In the genomic region with DNA sequence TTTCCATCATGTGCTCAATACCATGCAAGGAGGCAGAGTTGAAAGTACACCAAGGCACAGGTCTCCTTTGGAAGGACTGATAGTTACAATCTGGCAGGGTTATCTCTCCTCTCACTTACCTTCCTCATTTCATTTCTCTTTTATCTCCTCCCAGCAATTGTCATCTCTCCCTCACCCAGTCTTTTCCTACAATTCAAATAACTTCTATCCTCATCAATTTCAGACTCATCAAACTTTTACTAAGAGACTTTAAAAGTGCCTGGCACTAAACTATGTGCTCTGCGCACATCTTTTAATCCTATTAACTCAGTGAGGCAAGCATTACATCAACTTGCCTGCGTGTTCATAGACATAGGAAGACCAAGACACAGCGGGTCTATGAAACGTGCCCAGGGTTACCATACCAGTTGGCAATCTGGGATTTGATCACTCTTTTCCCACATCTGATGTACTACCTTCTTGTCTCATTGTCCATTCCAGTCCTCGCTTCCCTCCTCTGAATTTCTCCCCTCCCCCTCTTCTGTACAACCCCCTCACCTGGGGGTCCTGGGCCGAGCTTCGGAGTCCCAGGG, we compare ENCODE assay signal across 1 cellular context.
TF ChIP-seq lines count a peak whose summit lies in the region.

No MANE protein-coding gene starts in this region.

TF ChIP-seq in H1, 55 proteins besides CTCF, POLR2A, EP300 and RAD21:
- TF ChIP-seq SUZ12 (IDR thresholded peaks at IDR 0.05; ENCODE audit: low read length), result no peak
- TF ChIP-seq RFX5 (IDR thresholded peaks at IDR 0.05; ENCODE audit: borderline replicate concordance, low read depth, low read length), result no peak
- TF ChIP-seq YY1 (IDR thresholded peaks at IDR 0.05; ENCODE audit: low read depth, low read length), result no peak
- TF ChIP-seq TBP (IDR thresholded peaks at IDR 0.05; ENCODE audit: low read depth, low read length), result no peak
- TF ChIP-seq RBBP5 (IDR thresholded peaks at IDR 0.05; ENCODE audit: borderline replicate concordance, low read depth, low read length), result no peak
- no peak for TF ChIP-seq RNF2 (IDR thresholded peaks at IDR 0.05; ENCODE audit: borderline replicate concordance, low read depth, low read length, missing control alignments, poor library complexity, severe bottlenecking)
- no peak for TF ChIP-seq SP4 (IDR thresholded peaks at IDR 0.05; ENCODE audit: low read length)
